ENCODE assay signal across 11 cellular contexts in the genomic region with DNA sequence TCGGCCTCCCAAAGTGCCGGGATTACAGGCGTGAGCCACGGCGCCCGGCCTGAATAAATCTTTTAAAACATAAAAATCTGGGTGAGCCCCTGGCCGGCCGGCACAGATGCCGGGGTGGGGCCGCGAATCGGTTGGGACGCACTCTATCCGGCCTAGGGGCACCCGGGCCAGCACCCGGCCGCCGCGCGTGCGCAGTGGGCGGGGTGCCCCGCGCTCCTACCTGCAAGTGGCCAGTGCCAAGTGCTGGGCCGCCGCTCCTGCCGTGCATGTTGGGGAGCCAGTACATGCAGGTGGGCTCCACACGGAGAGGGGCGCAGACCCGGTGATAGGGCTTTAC. TPM values are rescaled to one million over a fixed set of nuclear protein-coding genes. Genes with fewer than 3 reads are reported as not detected.
DNase-seq lines count a peak whose midpoint lies in the region; ATAC-seq and TF ChIP-seq lines count a peak whose summit lies in the region.
"Not testable (repeated sequence)": the region's sequence is repeated elsewhere in the genome, so short reads cannot be mapped to it uniquely, and the experiment has no call there.
"Had no signal": no experiment of that assay in that cellular context is flagged by ENCODE, and none has a peak within 500 bp of the region (broad histone marks: within the 10 kb centered on the region; RNA-seq: fewer than 3 reads in every experiment).

No MANE protein-coding gene starts in this region.

- not testable (repeated sequence) for H3K9me3 ChIP-seq in stomach smooth muscle (ENCODE audit: control insufficient read depth in 2 of 2, low read length in 2 of 2)

- peak overlapping the region; percentile 99 for H3K4me3 Mint-ChIP-seq in HFFc6
- peak overlapping the region; percentile 92 to 100 (median 98) for H3K4me3 Mint-ChIP-seq in IgD-negative memory B cell
- H3K4me3 Mint-ChIP-seq in activated CD4-positive, alpha-beta memory T cell treated with anti-CD3 and anti-CD28 coated beads, Interleukin-2, amount 10 ng/mL, durations not matched to agents 7 days and 5 days, result peak overlapping the region; percentile 88
- peak overlapping the region; percentile 90 to 96 (median 95) for H3K4me3 Mint-ChIP-seq in immature natural killer cell

- not testable (repeated sequence) for H3K4me1 Mint-ChIP-seq in HFFc6 (ENCODE audit: low read depth); IgD-negative memory B cell; activated CD4-positive, alpha-beta memory T cell treated with anti-CD3 and anti-CD28 coated beads, Interleukin-2, amount 10 ng/mL, durations not matched to agents 7 days and 5 days
- H3K4me1 Mint-ChIP-seq in immature natural killer cell, result peaks cover 3 to 11% of the 10 kb centered on the region in 2 donors

- H3K36me3 ChIP-seq in stomach smooth muscle (ENCODE audit: control insufficient read depth in 2 of 2, insufficient read depth in 2 of 2, low read length in 2 of 2), result not testable (repeated sequence)

- H3K27ac Mint-ChIP-seq in HFFc6 (peak overlapping the region; percentile 99), IgD-negative memory B cell (peak overlapping the region; percentile 89 to 100 (median 99)), immature natural killer cell (peak overlapping the region; percentile 95 to 98 (median 98))
- H3K27ac Mint-ChIP-seq in activated CD4-positive, alpha-beta memory T cell treated with anti-CD3 and anti-CD28 coated beads, Interleukin-2, amount 10 ng/mL, durations not matched to agents 7 days and 5 days, result peak overlapping the region; percentile 96

- H3K27ac ChIP-seq in stomach smooth muscle (ENCODE audit: low read length), result peak overlapping the region; percentile 71

- DNase-seq in HFFc6, result peak; percentile 2
- peak; percentile 79 for DNase-seq in activated CD4-positive, alpha-beta memory T cell treated with anti-CD3 and anti-CD28 coated beads, Interleukin-2, amount 10 ng/mL, durations not matched to agents 7 days and 5 days
- DNase-seq in cardiac fibroblast (ENCODE audit: low read depth in 2 of 2); immature natural killer cell; retinal pigment epithelial cell (ENCODE audit: low read depth): not testable (repeated sequence)

- H3K4me3 ChIP-seq in cardiac fibroblast (replicated peaks in 1 of 2; ENCODE audit: low read depth in 2 of 2, low read length in 2 of 2) (peak overlapping the region; percentile 62 to 63), retinal pigment epithelial cell (ENCODE audit: low read length) (peak overlapping the region; percentile 57), stomach smooth muscle (ENCODE audit: low read length in 2 of 2) (peak overlapping the region; percentile 59 to 78)

- not testable (repeated sequence) for H3K4me1 ChIP-seq in stomach smooth muscle (ENCODE audit: control insufficient read depth, insufficient read depth, low read length)

- not testable (repeated sequence) for H3K36me3 Mint-ChIP-seq in HFFc6 (ENCODE audit: low read depth); IgD-negative memory B cell; immature natural killer cell
- peaks cover 11% of the 10 kb centered on the region for H3K36me3 Mint-ChIP-seq in activated CD4-positive, alpha-beta memory T cell treated with anti-CD3 and anti-CD28 coated beads, Interleukin-2, amount 10 ng/mL, durations not matched to agents 7 days and 5 days (ENCODE audit: low read depth)

- H3K9me3 Mint-ChIP-seq in HFFc6; IgD-negative memory B cell; activated CD4-positive, alpha-beta memory T cell treated with anti-CD3 and anti-CD28 coated beads, Interleukin-2, amount 10 ng/mL, durations not matched to agents 7 days and 5 days; immature natural killer cell: not testable (repeated sequence)

- peak; percentile 42 for ATAC-seq in GM18508 (IDR thresholded peaks at IDR 0.05; ENCODE audit: insufficient read depth, unreplicated experiment)

- peak overlapping the region; percentile 38 to 72 for H3K9ac ChIP-seq in stomach smooth muscle (ENCODE audit: low read length in 2 of 2)

- not testable (repeated sequence) for H3K27me3 Mint-ChIP-seq in HFFc6 (ENCODE audit: insufficient read depth); IgD-negative memory B cell; activated CD4-positive, alpha-beta memory T cell treated with anti-CD3 and anti-CD28 coated beads, Interleukin-2, amount 10 ng/mL, durations not matched to agents 7 days and 5 days; immature natural killer cell (ENCODE audit: low read depth in 3 of 3)

- H3K27me3 ChIP-seq in stomach smooth muscle (ENCODE audit: control insufficient read depth in 1 of 2, insufficient read depth in 2 of 2, low read length in 2 of 2), result not testable (repeated sequence)

- POLR2A ChIA-PET in activated CD4-positive, alpha-beta memory T cell treated with anti-CD3 and anti-CD28 coated beads, Interleukin-2, amount 10 ng/mL, durations not matched to agents 7 days and 5 days (lab: Charles Lee), result not testable (repeated sequence)

- CTCF ChIA-PET in activated CD4-positive, alpha-beta memory T cell treated with anti-CD3 and anti-CD28 coated beads, Interleukin-2, amount 10 ng/mL, durations not matched to agents 7 days and 5 days (lab: Charles Lee), result not testable (repeated sequence)

- TF ChIP-seq CTCF in HFFc6 (IDR thresholded peaks at IDR 0.05); cardiac fibroblast (IDR thresholded peaks at IDR 0.05; ENCODE audit: low read depth, low read length); retinal pigment epithelial cell (conservative IDR thresholded peaks at IDR 0.05; ENCODE audit: low read depth, low read length): not testable (repeated sequence)

RNA-seq across cellular contexts. Expression of a gene that starts 24.2 kb away (rescaled TPM):
- not detected for total RNA-seq in HFFc6 (2021; fragmentation: NEBNext Ultra II Directional; extraction: Animal tissue kit (Norgen Biotek cat#: 25700))
- polyA plus RNA-seq in IgD-negative memory B cell (0.19 TPM), immature natural killer cell (under 1 TPM in 1 of 3 donors, not detected in 2; 0.12 TPM)
- total RNA-seq in activated CD4-positive, alpha-beta memory T cell treated with anti-CD3 and anti-CD28 coated beads, Interleukin-2, amount 10 ng/mL, durations not matched to agents 7 days and 5 days, result not detected
- total RNA-seq: G401, LHCN-M2, lung microvascular endothelial cell had no signal

RNA-seq across cellular contexts. Expression of a gene that starts 36.1 kb away (rescaled TPM):
- under 1 TPM in 1 of 6 experiments, not detected in 5; 0.21 TPM for total RNA-seq in HFFc6 (2021; fragmentation: NEBNext Ultra II Directional; extraction: Animal tissue kit (Norgen Biotek cat#: 25700))
- polyA plus RNA-seq in IgD-negative memory B cell (0.66 TPM), immature natural killer cell (not detected)
- total RNA-seq in activated CD4-positive, alpha-beta memory T cell treated with anti-CD3 and anti-CD28 coated beads, Interleukin-2, amount 10 ng/mL, durations not matched to agents 7 days and 5 days, result 1 to 10 TPM; 1.9 to 2.5 TPM
- total RNA-seq: G401, LHCN-M2 had no signal

RNA-seq across cellular contexts. Expression of a gene that starts 52.4 kb away (rescaled TPM):
- total RNA-seq in HFFc6 (2021; fragmentation: NEBNext Ultra II Directional; extraction: Animal tissue kit (Norgen Biotek cat#: 25700)), result not detected
- polyA plus RNA-seq in IgD-negative memory B cell (0.19 TPM), immature natural killer cell (under 1 TPM in 1 of 3 donors, not detected in 2; 0.12 TPM)
- not detected for total RNA-seq in activated CD4-positive, alpha-beta memory T cell treated with anti-CD3 and anti-CD28 coated beads, Interleukin-2, amount 10 ng/mL, durations not matched to agents 7 days and 5 days
- total RNA-seq: G401, LHCN-M2, lung microvascular endothelial cell had no signal
